Comparison of ENCODE assay signal across 29 cellular contexts in genomic region chr1:4468386-4468785, GRCh38.
"Had no signal": no experiment of that assay in that cellular context is flagged by ENCODE, and none has a peak within 500 bp of the region (broad histone marks: within the 10 kb centered on the region; RNA-seq: fewer than 3 reads in every experiment).

No MANE protein-coding gene starts in this region.

- ATAC-seq: activated CD4-positive, CD25-positive, alpha-beta regulatory T cell treated with anti-CD3 and anti-CD28 coated beads, Interleukin-2, amount 50 U/mL, for 24 hours; activated CD8-positive, alpha-beta T cell treated with anti-CD3 and anti-CD28 coated beads for 36 hours; activated naive CD4-positive, alpha-beta T cell treated with anti-CD3 and anti-CD28 coated beads, Interleukin-2, amount 50 U/mL, for 72 hours; activated T-cell treated with anti-CD3 and anti-CD28 coated beads, Interleukin-2, amount 50 U/mL, for 4 hours; activated T-helper 17 cell treated with anti-CD3 and anti-CD28 coated beads, Interleukin-2, amount 50 U/mL, for 72 hours; effector memory CD8-positive, alpha-beta T cell; foreskin keratinocyte; gastrocnemius medialis; T-helper 17 cell had no signal

- H3K27ac Mint-ChIP-seq: activated B cell treated with CpG ODN at 0.5 μM for 24 hours; activated CD8-positive, alpha-beta T cell treated with anti-CD3 and anti-CD28 coated beads for 36 hours; activated naive CD4-positive, alpha-beta T cell treated with anti-CD3 and anti-CD28 coated beads, Interleukin-2, amount 10 ng/mL, durations not matched to agents 7 days and 5 days; activated naive CD4-positive, alpha-beta T cell treated with anti-CD3 and anti-CD28 coated beads, Interleukin-2, amount 50 U/mL, for 72 hours; activated naive CD8-positive, alpha-beta T cell treated with anti-CD3 and anti-CD28 coated beads, Interleukin-2, amount 10 ng/mL, durations not matched to agents 7 days and 5 days; activated T-helper 17 cell treated with anti-CD3 and anti-CD28 coated beads, Interleukin-2, amount 50 U/mL, for 72 hours; brain; effector memory CD8-positive, alpha-beta T cell; T-helper 17 cell; T-helper 2 cell treated with Interferon-gamma antibody and Interleukin-4, amounts not matched to agents 5 μg/mL and 100 μg/mL, for 36 hours had no signal

- H3K27me3 Mint-ChIP-seq: activated naive CD4-positive, alpha-beta T cell treated with anti-CD3 and anti-CD28 coated beads, Interleukin-2, amount 10 ng/mL, durations not matched to agents 7 days and 5 days; activated naive CD8-positive, alpha-beta T cell treated with anti-CD3 and anti-CD28 coated beads, Interleukin-2, amount 10 ng/mL, durations not matched to agents 7 days and 5 days had no signal

- H3K4me1 Mint-ChIP-seq: activated B cell treated with CpG ODN at 0.5 μM for 24 hours; activated naive CD4-positive, alpha-beta T cell treated with anti-CD3 and anti-CD28 coated beads, Interleukin-2, amount 10 ng/mL, durations not matched to agents 7 days and 5 days; activated naive CD8-positive, alpha-beta T cell treated with anti-CD3 and anti-CD28 coated beads, Interleukin-2, amount 10 ng/mL, durations not matched to agents 7 days and 5 days; activated T-helper 17 cell treated with anti-CD3 and anti-CD28 coated beads, Interleukin-2, amount 50 U/mL, for 72 hours; brain; central memory CD8-positive, alpha-beta T cell; T-helper 17 cell had no signal

- H3K9me3 Mint-ChIP-seq: activated B cell treated with CpG ODN at 0.5 μM for 24 hours; activated CD8-positive, alpha-beta T cell treated with anti-CD3 and anti-CD28 coated beads for 36 hours; activated naive CD4-positive, alpha-beta T cell treated with anti-CD3 and anti-CD28 coated beads, Interleukin-2, amount 10 ng/mL, durations not matched to agents 7 days and 5 days; activated naive CD4-positive, alpha-beta T cell treated with anti-CD3 and anti-CD28 coated beads, Interleukin-2, amount 50 U/mL, for 72 hours; activated naive CD8-positive, alpha-beta T cell treated with anti-CD3 and anti-CD28 coated beads, Interleukin-2, amount 10 ng/mL, durations not matched to agents 7 days and 5 days; activated T-cell treated with anti-CD3 and anti-CD28 coated beads, Interleukin-2, amount 50 U/mL, for 4 hours; activated T-helper 17 cell treated with anti-CD3 and anti-CD28 coated beads, Interleukin-2, amount 50 U/mL, for 72 hours; central memory CD8-positive, alpha-beta T cell; effector memory CD8-positive, alpha-beta T cell; T-helper 2 cell treated with Interferon-gamma antibody and Interleukin-4, amounts not matched to agents 5 μg/mL and 100 μg/mL, for 36 hours had no signal

- H3K4me3 Mint-ChIP-seq: activated B cell treated with CpG ODN at 0.5 μM for 24 hours; activated CD8-positive, alpha-beta T cell treated with anti-CD3 and anti-CD28 coated beads for 36 hours; activated naive CD4-positive, alpha-beta T cell treated with anti-CD3 and anti-CD28 coated beads, Interleukin-2, amount 10 ng/mL, durations not matched to agents 7 days and 5 days; activated naive CD8-positive, alpha-beta T cell treated with anti-CD3 and anti-CD28 coated beads, Interleukin-2, amount 10 ng/mL, durations not matched to agents 7 days and 5 days; activated T-cell treated with anti-CD3 and anti-CD28 coated beads, Interleukin-2, amount 50 U/mL, for 4 hours; activated T-helper 17 cell treated with anti-CD3 and anti-CD28 coated beads, Interleukin-2, amount 50 U/mL, for 72 hours; brain; central memory CD8-positive, alpha-beta T cell; effector memory CD8-positive, alpha-beta T cell; T-helper 17 cell; T-helper 2 cell treated with Interferon-gamma antibody and Interleukin-4, amounts not matched to agents 5 μg/mL and 100 μg/mL, for 36 hours had no signal

- H3K36me3 Mint-ChIP-seq: activated naive CD4-positive, alpha-beta T cell treated with anti-CD3 and anti-CD28 coated beads, Interleukin-2, amount 10 ng/mL, durations not matched to agents 7 days and 5 days; activated naive CD4-positive, alpha-beta T cell treated with anti-CD3 and anti-CD28 coated beads, Interleukin-2, amount 50 U/mL, for 72 hours; activated naive CD8-positive, alpha-beta T cell treated with anti-CD3 and anti-CD28 coated beads, Interleukin-2, amount 10 ng/mL, durations not matched to agents 7 days and 5 days; brain had no signal

- DNase-seq: activated B cell treated with CpG ODN at 0.5 μM for 24 hours; activated CD4-positive, alpha-beta T cell treated with anti-CD3 and anti-CD28 coated beads for 48 hours; activated CD4-positive, alpha-beta T cell treated with anti-CD3 and anti-CD28 coated beads, Interleukin-2, amount 50 U/mL, for 1 hour; activated CD4-positive, alpha-beta T cell treated with anti-CD3 and anti-CD28 coated beads, Interleukin-2, amount 50 U/mL, for 48 hours; activated CD8-positive, alpha-beta memory T cell treated with anti-CD3 and anti-CD28 coated beads for 24 hours; activated CD8-positive, alpha-beta T cell treated with anti-CD3 and anti-CD28 coated beads for 36 hours; activated gamma-delta T cell; activated naive CD4-positive, alpha-beta T cell; activated naive CD4-positive, alpha-beta T cell treated with anti-CD3 and anti-CD28 coated beads, Interleukin-2, amount 10 ng/mL, durations not matched to agents 7 days and 5 days; activated naive CD8-positive, alpha-beta T cell treated with anti-CD3 and anti-CD28 coated beads, Interleukin-2, amount 10 ng/mL, durations not matched to agents 7 days and 5 days; activated T-cell treated with anti-CD3 and anti-CD28 coated beads, Interleukin-2, amount 50 U/mL, for 4 hours; cortex of kidney; dermis blood vessel endothelial cell; effector CD4-positive, alpha-beta T cell; effector memory CD8-positive, alpha-beta T cell; erythroblast; foreskin keratinocyte; gastrocnemius medialis; glutamatergic neuron; T-helper 1 cell; T-helper 17 cell; T1000; WERI-Rb-1 had no signal
